Comparison of ENCODE assay signal across 9 cellular contexts in genomic region chr9:614421-614820, GRCh38.
DNase-seq lines count a peak whose midpoint lies in the region; ATAC-seq and TF ChIP-seq lines count a peak whose summit lies in the region.
"Had no signal": no experiment of that assay in that cellular context is flagged by ENCODE, and none has a peak within 500 bp of the region (broad histone marks: within the 10 kb centered on the region; RNA-seq: fewer than 3 reads in every experiment).

No MANE protein-coding gene starts in this region.

- H3K9me3 ChIP-seq in OCI-LY3 (ENCODE audit: insufficient read depth, low read length) (no peaks in the 10 kb centered on the region), esophagus (ENCODE audit: control insufficient read depth in 2 of 2, insufficient read depth in 1 of 2, low read depth in 1 of 2, low read length in 1 of 2) (no peaks in the 10 kb centered on the region), mucosa of rectum (ENCODE audit: control insufficient read depth in 2 of 2, low read length in 2 of 2) (no peaks in the 10 kb centered on the region), endodermal cell (ENCODE audit: control insufficient read depth, low read length) (no peaks in the 10 kb centered on the region)

- no peak overlapping the region for H3K4me3 Mint-ChIP-seq in endodermal cell

- no peaks in the 10 kb centered on the region for H4K20me1 ChIP-seq in OCI-LY3 (ENCODE audit: insufficient read depth, low read length)

- H3K79me2 ChIP-seq in OCI-LY3 (ENCODE audit: low read length), result no peaks in the 10 kb centered on the region

- H3K27me3 ChIP-seq in OCI-LY3 (ENCODE audit: low read depth, low read length) (no peaks in the 10 kb centered on the region), esophagus (ENCODE audit: control insufficient read depth in 1 of 2, insufficient read depth in 2 of 2, low read length in 2 of 2) (no peaks in the 10 kb centered on the region), mucosa of rectum (ENCODE audit: control insufficient read depth in 2 of 2, insufficient read depth in 2 of 2, low read length in 2 of 2) (no peaks in the 10 kb centered on the region), endodermal cell (ENCODE audit: control insufficient read depth, insufficient read depth, low read length, poor library complexity, severe bottlenecking) (no peaks in the 10 kb centered on the region)

- H3K9ac ChIP-seq in OCI-LY3 (ENCODE audit: low read length) (no peak overlapping the region; the same call in 1 of the 2 replicates), mucosa of rectum (ENCODE audit: low read depth in 1 of 2, low read length in 2 of 2) (no peak overlapping the region), endodermal cell (ENCODE audit: extremely low read depth, low read length, poor library complexity, severe bottlenecking) (no peak overlapping the region)

- no peaks in the 10 kb centered on the region for H3K27me3 Mint-ChIP-seq in endodermal cell (ENCODE audit: insufficient read depth)

- H3K4me2 ChIP-seq in OCI-LY3 (ENCODE audit: low read length), result peak overlapping the region; percentile 57

- H3K36me3 ChIP-seq in OCI-LY3 (replicated peaks; ENCODE audit: low read depth, low read length), result no peaks in the 10 kb centered on the region
- peaks cover 0 to 2% of the 10 kb centered on the region in 2 donors for H3K36me3 ChIP-seq in esophagus (ENCODE audit: control insufficient read depth in 2 of 2, insufficient read depth in 2 of 2, low read length in 1 of 2)
- no peaks in the 10 kb centered on the region for H3K36me3 ChIP-seq in mucosa of rectum (ENCODE audit: control insufficient read depth in 2 of 2, insufficient read depth in 2 of 2, low read length in 2 of 2)
- H3K36me3 ChIP-seq in endodermal cell (ENCODE audit: control insufficient read depth, insufficient read depth, low read length), result no peaks in the 10 kb centered on the region

- no peak overlapping the region for H3K4me3 ChIP-seq in AG10803 (ENCODE audit: low read length)
- H3K4me3 ChIP-seq in OCI-LY3 (ENCODE audit: low read length), result peak overlapping the region; percentile 42; the same call in 1 of the 2 replicates
- H3K4me3 ChIP-seq in esophagus (ENCODE audit: low read depth in 1 of 2, low read length in 2 of 2), result no peak overlapping the region
- H3K4me3 ChIP-seq in mucosa of rectum (ENCODE audit: low read length in 2 of 2), result no peak overlapping the region
- no peak overlapping the region for H3K4me3 ChIP-seq in endodermal cell (ENCODE audit: low read length)
- H3K4me3 ChIP-seq: GM12878 had no signal

- DNase-seq in AG10803 (ENCODE audit: low read depth), result peak; percentile 13
- DNase-seq in NCI-H2107 treated with DMSO at 0.1 percent for 48 hours (lab: John Stamatoyannopoulos, UW; ENCODE audit: unreplicated experiment), result no peak
- DNase-seq in mesenteric fat pad (ENCODE audit: low spot score), result no peak
- DNase-seq in endodermal cell, result no peak

- no peaks in the 10 kb centered on the region for H3K36me3 Mint-ChIP-seq in endodermal cell (ENCODE audit: low read depth)

- TF ChIP-seq CTCF in AG10803 (conservative IDR thresholded peaks at IDR 0.05; ENCODE audit: low read length) (no peak; the same call in 1 of the 2 replicates), OCI-LY3 (IDR thresholded peaks at IDR 0.05; ENCODE audit: low read depth, low read length) (no peak), endodermal cell (conservative IDR thresholded peaks at IDR 0.05) (no peak)

- peak overlapping the region; percentile 64; the same call in 1 of the 2 replicates for H2AFZ ChIP-seq in OCI-LY3 (ENCODE audit: low read depth, low read length)

- H3K9me3 Mint-ChIP-seq in endodermal cell, result no peaks in the 10 kb centered on the region

- H3K4me1 ChIP-seq in OCI-LY3 (ENCODE audit: low read length) (peaks cover 9% of the 10 kb centered on the region), esophagus (ENCODE audit: control insufficient read depth in 2 of 2, insufficient read depth in 2 of 2, low read length in 1 of 2) (peaks cover 2 to 3% of the 10 kb centered on the region in 2 donors), mucosa of rectum (ENCODE audit: control insufficient read depth in 2 of 2, insufficient read depth in 2 of 2, low read length in 2 of 2) (peaks cover 4 to 8% of the 10 kb centered on the region in 2 donors), endodermal cell (ENCODE audit: control insufficient read depth, insufficient read depth, low read length) (peaks cover 4% of the 10 kb centered on the region)

- ATAC-seq in GM18520 (IDR thresholded peaks at IDR 0.05; ENCODE audit: unreplicated experiment), result no peak

- peaks cover 15% of the 10 kb centered on the region for H3K4me1 Mint-ChIP-seq in endodermal cell

- H3K27ac Mint-ChIP-seq in endodermal cell, result no peak overlapping the region

- WGBS in esophagus, 2 donors, result 34 to 44% methylated on average over 4 of the region's 4 CpGs
- WGBS in endodermal cell (ENCODE audit: insufficient coverage in 1 of 2, insufficient read length in 1 of 2), 2 experiments, result 99% methylated on average over 4 of the region's 4 CpGs; no CpG with 5 or more reads in 1 of the 2 experiments

- 0 out of 2 replicates have a peak overlapping the region, but pooled peaks have one; percentile 12 for H3K27ac ChIP-seq in OCI-LY3 (ENCODE audit: low read length)
- H3K27ac ChIP-seq in esophagus (ENCODE audit: low read depth in 2 of 2, low read length in 1 of 2), result peak overlapping the region; percentile 4 to 86
- peak overlapping the region; percentile 37 to 50 for H3K27ac ChIP-seq in mucosa of rectum (ENCODE audit: low read depth in 2 of 2, low read length in 2 of 2)
- no peak overlapping the region for H3K27ac ChIP-seq in endodermal cell (ENCODE audit: low read depth, low read length)
